9 cellular contexts compared by ENCODE assay signal in genomic region chr20:62238569-62239277, GRCh38. TPM values are rescaled to one million over a fixed set of nuclear protein-coding genes. Genes with fewer than 3 reads are reported as not detected.
A peak's percentile ranks its signal among the peaks of the same experiment; 100 is the strongest.
DNase-seq lines count a peak whose midpoint lies in the region; ATAC-seq and TF ChIP-seq lines count a peak whose summit lies in the region.
"Had no signal": no experiment of that assay in that cellular context is flagged by ENCODE, and none has a peak within 500 bp of the region (broad histone marks: within the 10 kb centered on the region; RNA-seq: fewer than 3 reads in every experiment).

No MANE protein-coding gene starts in this region.

- H3K4me1 ChIP-seq in CD8-positive, alpha-beta T cell (ENCODE audit: insufficient read depth, low read length), result peaks cover 24% of the 10 kb centered on the region
- peaks cover 65% of the 10 kb centered on the region for H3K4me1 ChIP-seq in body of pancreas
- H3K4me1 ChIP-seq in right lobe of liver, result peaks cover 0 to 15% (median 3%) of the 10 kb centered on the region in 4 donors
- H3K4me1 ChIP-seq in urinary bladder (ENCODE audit: insufficient read depth), result no peaks in the 10 kb centered on the region

- peak in 1 of 3 donors; percentile 62 for TF ChIP-seq POLR2A in body of pancreas (IDR thresholded peaks at IDR 0.05)
- TF ChIP-seq POLR2A in right lobe of liver (IDR thresholded peaks at IDR 0.05), result no peak

- 0 to 1% methylated on average over 14 to 50 of the region's 70 CpGs for WGBS in body of pancreas, 2 donors
- 0% methylated on average over 5 of the region's 70 CpGs for WGBS in right lobe of liver (ENCODE audit: insufficient coverage, low coverage, low lambda C conversion rate, missing lambda C conversion rate)
- under 1% methylated on average over 69 of the region's 70 CpGs for WGBS in urinary bladder

- ATAC-seq in CD8-positive, alpha-beta T cell, result no peak
- ATAC-seq in GM21423 (IDR thresholded peaks at IDR 0.05; ENCODE audit: unreplicated experiment), result peak; percentile 10
- ATAC-seq in body of pancreas, result peak; percentile 15
- no peak for ATAC-seq in right lobe of liver
- ATAC-seq in left lobe of liver, result no peak

- H3K27ac ChIP-seq in CD8-positive, alpha-beta T cell (ENCODE audit: low read depth, low read length), result peak overlapping the region; percentile 51
- peak overlapping the region; percentile 27 for H3K27ac ChIP-seq in KOPT-K1 (ENCODE audit: low read depth, low read length, poor library complexity, severe bottlenecking)
- peak overlapping the region; percentile 90 to 96 (median 92) for H3K27ac ChIP-seq in body of pancreas
- peak overlapping the region; percentile 44 to 78 (median 77) for H3K27ac ChIP-seq in right lobe of liver
- peak overlapping the region; percentile 72 for H3K27ac ChIP-seq in urinary bladder (ENCODE audit: low read depth)

- CTCF ChIA-PET in CD8-positive, alpha-beta T cell (lab: Charles Lee), result no interaction called here

- no peak for TF ChIP-seq CTCF in CD8-positive, alpha-beta T cell (IDR thresholded peaks at IDR 0.05)
- TF ChIP-seq CTCF in body of pancreas (IDR thresholded peaks at IDR 0.05) (no peak), right lobe of liver (IDR thresholded peaks at IDR 0.05) (no peak)

- H3K27me3 ChIP-seq in CD8-positive, alpha-beta T cell (ENCODE audit: insufficient read depth, low read length), result no peaks in the 10 kb centered on the region
- H3K27me3 ChIP-seq in body of pancreas (no peaks in the 10 kb centered on the region), right lobe of liver (no peaks in the 10 kb centered on the region)

- POLR2A ChIA-PET in CD8-positive, alpha-beta T cell (lab: Charles Lee), result no interaction called here

- peaks cover 5% of the 10 kb centered on the region for H3K27me3 Mint-ChIP-seq in CD8-positive, alpha-beta T cell (ENCODE audit: low read depth)

- no peak for DNase-seq in CD8-positive, alpha-beta T cell
- DNase-seq in body of pancreas, result peak; percentile 58 to 64 (median 61)
- DNase-seq in right lobe of liver, result peak in 1 of 3 donors; percentile 43
- DNase-seq in iPS-NIHi11 (ENCODE audit: low spot score), result no peak
- DNase-seq in left lobe of liver (ENCODE audit: low spot score), result no peak

- H3K4me1 Mint-ChIP-seq in CD8-positive, alpha-beta T cell (ENCODE audit: low read depth), result peaks cover 43% of the 10 kb centered on the region

- peak overlapping the region; percentile 84 for H3K4me3 Mint-ChIP-seq in CD8-positive, alpha-beta T cell

- peak overlapping the region; percentile 86 for H3K27ac Mint-ChIP-seq in CD8-positive, alpha-beta T cell

- peaks cover 19% of the 10 kb centered on the region for H3K36me3 Mint-ChIP-seq in CD8-positive, alpha-beta T cell

- intact Hi-C loops in CD8-positive, alpha-beta T cell (cut with DNase I, micrococcal nuclease), result loop anchor here (1.0 to 5.0 kb wide), 6 partner anchors 18 to 1284 kb away; partner anchors contain the start of genes ADRM1 (in 2 of the 2), PSMA7 (in 2 of the 2), SS18L1 (in 2 of the 2) and HRH3 (in 1 of the 2)
- intact Hi-C loops in body of pancreas (cut with DNase I) (no loop called here), right lobe of liver (cut with DNase I) (no loop called here)

- H3K9me3 Mint-ChIP-seq in CD8-positive, alpha-beta T cell, result no peaks in the 10 kb centered on the region

- peak overlapping the region; percentile 58 for H3K4me3 ChIP-seq in CD8-positive, alpha-beta T cell (ENCODE audit: low read depth, low read length)
- H3K4me3 ChIP-seq in body of pancreas, result peak overlapping the region; percentile 51 to 90
- peak overlapping the region; percentile 70 to 81 (median 70) for H3K4me3 ChIP-seq in right lobe of liver
- H3K4me3 ChIP-seq in urinary bladder (ENCODE audit: low read depth, low read length), result peak overlapping the region; percentile 88

- peaks cover 3% of the 10 kb centered on the region for H3K36me3 ChIP-seq in CD8-positive, alpha-beta T cell (ENCODE audit: insufficient read depth, low read length)
- peaks cover 10% of the 10 kb centered on the region; the same call in 1 of the 2 replicates for H3K36me3 ChIP-seq in KOPT-K1 (ENCODE audit: insufficient read depth, low read length)
- no peaks in the 10 kb centered on the region for H3K36me3 ChIP-seq in body of pancreas (replicated peaks in 1 of 2; ENCODE audit: insufficient read depth in 1 of 2, low read depth in 2 of 2)
- no peaks in the 10 kb centered on the region for H3K36me3 ChIP-seq in right lobe of liver
- peaks cover 2% of the 10 kb centered on the region for H3K36me3 ChIP-seq in urinary bladder (ENCODE audit: insufficient read depth)

- H3K9me3 ChIP-seq in CD8-positive, alpha-beta T cell (ENCODE audit: low read length), result no peaks in the 10 kb centered on the region
- H3K9me3 ChIP-seq in KOPT-K1 (ENCODE audit: insufficient read depth, low read length, poor library complexity, severe bottlenecking) (no peaks in the 10 kb centered on the region), body of pancreas (no peaks in the 10 kb centered on the region), right lobe of liver (no peaks in the 10 kb centered on the region)

RNA-seq across cellular contexts. Expression of gene OSBPL2, which starts 0.4 kb away (rescaled TPM):
- total RNA-seq in CD8-positive, alpha-beta T cell, result 10 to 100 TPM; 63.6 to 64.2 TPM
- total RNA-seq in body of pancreas (10 to 100 TPM; 54.5 to 71.9 TPM), right lobe of liver (10 to 100 TPM; 15.6 to 27.8 (median 21.2) TPM), urinary bladder (40.1 TPM), left lobe of liver (21.1 TPM)
- 24.7 TPM for polyA plus RNA-seq in urinary bladder

RNA-seq across cellular contexts. Expression of gene HRH3, which starts 18.6 kb away (rescaled TPM):
- total RNA-seq in CD8-positive, alpha-beta T cell, result not detected
- total RNA-seq in body of pancreas, result under 1 TPM in 1 of 2 donors, not detected in 1; 0.33 TPM
- not detected for total RNA-seq in right lobe of liver
- 0.16 TPM for total RNA-seq in urinary bladder
- 0.10 TPM for polyA plus RNA-seq in urinary bladder
- not detected for total RNA-seq in left lobe of liver
- total RNA-seq: T-helper 1 cell treated with Interleukin-12 subunit alpha and Interleukin-12 subunit beta and Interleukin-4 antibody, amounts not matched to agents 30 ng/mL and 1 ng/mL, for 36 hours had no signal

RNA-seq across cellular contexts. Expression of gene MTG2, which starts 55.9 kb away (rescaled TPM):
- 1 to 10 TPM; 7.7 to 8.8 TPM for total RNA-seq in CD8-positive, alpha-beta T cell
- total RNA-seq in body of pancreas, result 10 to 100 TPM in 1 of 2 donors, 1 to 10 TPM in 1; 8.8 to 16.5 TPM
- 10 to 100 TPM; 27.0 to 45.6 (median 31.8) TPM for total RNA-seq in right lobe of liver
- total RNA-seq in urinary bladder, result 10.3 TPM
- polyA plus RNA-seq in urinary bladder, result 25.8 TPM
- total RNA-seq in left lobe of liver, result 31.0 TPM

Comparison
In these comparisons a context has a peak if more than half of its experiments do, and no peak if none do; other contexts are left out.
1. ATAC-seq: peak in GM21423 (single experiment) and body of pancreas (single experiment); none in CD8-positive, alpha-beta T cell (single experiment), right lobe of liver (0 of 4) and left lobe of liver (single experiment).
2. DNase-seq: peak in body of pancreas (4 of 4); none in CD8-positive, alpha-beta T cell (0 of 7), iPS-NIHi11 (single experiment) and left lobe of liver (single experiment).
3. H3K27ac ChIP-seq: peak in every context shown above with its lines; median percentile 92 in body of pancreas; 77 in right lobe of liver; 72 in urinary bladder; 51 in CD8-positive, alpha-beta T cell; 27 in KOPT-K1.
4. intact Hi-C loops: an anchor here in CD8-positive, alpha-beta T cell (1.0 to 5.0 kb wide); none called in body of pancreas and right lobe of liver.
5. Peak in every context shown above with its lines, with median percentiles within 50 percentile points of each other: H3K4me3 ChIP-seq.